Comparison of ENCODE assay signal across 11 cellular contexts in genomic region chr14:105066285-105067071, GRCh38. TPM values are rescaled to one million over a fixed set of nuclear protein-coding genes. Genes with fewer than 3 reads are reported as not detected.
DNase-seq lines count a peak whose midpoint lies in the region; FAIRE-seq and TF ChIP-seq lines count a peak whose summit lies in the region.
"Had no signal": no experiment of that assay in that cellular context is flagged by ENCODE, and none has a peak within 500 bp of the region (broad histone marks: within the 10 kb centered on the region; RNA-seq: fewer than 3 reads in every experiment).

No MANE protein-coding gene starts in this region.

- peak overlapping the region; percentile 92 for H3K4me3 Mint-ChIP-seq in activated naive CD8-positive, alpha-beta T cell treated with anti-CD3 and anti-CD28 coated beads for 36 hours
- H3K4me3 Mint-ChIP-seq: brain had no signal

- H3K27me3 Mint-ChIP-seq in activated naive CD8-positive, alpha-beta T cell treated with anti-CD3 and anti-CD28 coated beads for 36 hours = no peaks in the 10 kb centered on the region

- peak overlapping the region; percentile 90 for H3K27ac Mint-ChIP-seq in activated naive CD8-positive, alpha-beta T cell treated with anti-CD3 and anti-CD28 coated beads for 36 hours

- CTCF ChIA-PET in GM10248 (lab: Yijun Ruan, JAX) = interaction anchor here (0.9 to 14.7 kb wide), 10 partner anchors 8 to 1370 kb away, joined by 3 to 148 read pairs (median 4); no protein-coding TSS in a partner anchor

- H3K27ac ChIP-seq in skin epidermis = peak overlapping the region in 18 of 21 experiments; percentile 38 to 96 (median 80)
- H3K27ac ChIP-seq: parathyroid adenoma had no signal

- intact Hi-C loops in head of caudate nucleus (cut with DNase I) = no loop called here

- no peaks in the 10 kb centered on the region for H3K9me3 Mint-ChIP-seq in activated naive CD8-positive, alpha-beta T cell treated with anti-CD3 and anti-CD28 coated beads for 36 hours

- FAIRE-seq in GM19239 (lab: Jason Lieb, UNC) = peak; percentile 60

- H3K4me1 Mint-ChIP-seq in activated naive CD8-positive, alpha-beta T cell treated with anti-CD3 and anti-CD28 coated beads for 36 hours = peaks cover 70% of the 10 kb centered on the region

- H3K36me3 Mint-ChIP-seq in activated naive CD8-positive, alpha-beta T cell treated with anti-CD3 and anti-CD28 coated beads for 36 hours = peaks cover 23% of the 10 kb centered on the region
- H3K36me3 Mint-ChIP-seq: brain had no signal

- peak overlapping the region in 1 of 7 experiments; percentile 43 for H3K4me3 ChIP-seq in skin epidermis
- H3K4me3 ChIP-seq: vagina had no signal

- no peak for DNase-seq in GM10248 (ENCODE audit: extremely low spot score)
- no peak for DNase-seq in GM19239 (ENCODE audit: insufficient read length, low spot score)
- DNase-seq in activated naive CD8-positive, alpha-beta T cell treated with anti-CD3 and anti-CD28 coated beads for 36 hours = peak; percentile 46
- DNase-seq in superior temporal gyrus (ENCODE audit: extremely low spot score) = no peak
- no peak for DNase-seq in A172 (ENCODE audit: low spot score)
- no peak for DNase-seq in head of caudate nucleus
- DNase-seq: NCI-H187 had no signal

- TF ChIP-seq CTCF in GM10248 (IDR thresholded peaks at IDR 0.05; ENCODE audit: control extremely low read depth, extremely low read depth, low read depth, missing control alignments) = peak; percentile 29

- POLR2A ChIA-PET in GM10248 (lab: Yijun Ruan, JAX) = interaction anchor here (1.0 kb wide), 1 partner anchor 8 kb away, joined by 3 read pairs; no protein-coding TSS in a partner anchor

RNA-seq across cellular contexts. Expression of gene GPR132, which starts 1.2 kb away (rescaled TPM):
- 10 to 100 TPM; 23.9 to 24.1 TPM for total RNA-seq in activated naive CD8-positive, alpha-beta T cell treated with anti-CD3 and anti-CD28 coated beads for 36 hours
- total RNA-seq in A172 (2014; rRNA removed; shearing (Covaris generic)) = 0.19 TPM in 1 of 2 replicates, not detected in the other

RNA-seq across cellular contexts. Expression of gene CDCA4, which starts 45.6 kb away (rescaled TPM):
- 10 to 100 TPM; 89.7 to 89.8 TPM for total RNA-seq in activated naive CD8-positive, alpha-beta T cell treated with anti-CD3 and anti-CD28 coated beads for 36 hours
- 37.2 and 40.4 TPM in 2 replicates for total RNA-seq in A172 (2014; rRNA removed; shearing (Covaris generic))

Comparison
In these comparisons a context has a peak if more than half of its experiments do, and no peak if none do; other contexts are left out.
1. RNA of gene GPR132, which starts 1.2 kb away (total RNA-seq): 23.9 to 24.1 TPM in activated naive CD8-positive, alpha-beta T cell treated with anti-CD3 and anti-CD28 coated beads for 36 hours; 0.19 TPM in A172; every median in the first group is over 10 times any median in the second.